30 cellular contexts compared by ENCODE assay signal in the genomic region with DNA sequence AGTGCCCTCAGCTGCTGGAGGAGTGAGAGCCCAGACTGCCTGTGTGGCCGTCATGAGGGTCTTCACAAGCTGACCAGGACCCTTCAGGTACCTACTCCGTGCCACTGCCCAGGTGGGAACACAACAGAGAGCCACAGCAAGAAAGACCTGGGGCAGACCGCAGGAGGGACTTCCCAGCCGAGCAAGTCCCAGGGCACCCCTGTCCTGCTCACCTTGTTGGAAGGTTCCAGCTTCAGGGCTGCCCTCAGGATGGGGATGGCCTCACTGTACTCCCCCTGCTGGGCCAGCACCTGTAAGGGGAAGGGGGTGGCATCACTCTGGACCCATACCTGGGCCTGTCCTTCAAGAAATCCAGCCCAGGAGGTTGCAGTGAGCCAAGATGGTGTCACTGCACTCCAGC.
"Had no signal": no experiment of that assay in that cellular context is flagged by ENCODE, and none has a peak within 500 bp of the region (broad histone marks: within the 10 kb centered on the region; RNA-seq: fewer than 3 reads in every experiment).

No MANE protein-coding gene starts in this region.

- H3K27me3 ChIP-seq: ascending aorta, heart left ventricle had no signal

- H3K9me3 ChIP-seq: ascending aorta, heart left ventricle, thoracic aorta had no signal

- H3K27me3 Mint-ChIP-seq: activated CD4-positive, alpha-beta memory T cell treated with anti-CD3 and anti-CD28 coated beads for 36 hours; activated CD4-positive, alpha-beta T cell treated with anti-CD3 and anti-CD28 coated beads, Interleukin-2, amount 10 ng/mL, durations not matched to agents 24 days and 14 days; activated naive CD4-positive, alpha-beta T cell treated with anti-CD3 and anti-CD28 coated beads, Interleukin-2, amount 10 ng/mL, durations not matched to agents 7 days and 5 days; activated naive CD8-positive, alpha-beta T cell treated with anti-CD3 and anti-CD28 coated beads, Interleukin-2, amount 10 ng/mL, durations not matched to agents 7 days and 5 days; activated T-cell treated with anti-CD3 and anti-CD28 coated beads, Interleukin-2, amount 50 U/mL, for 24 hours; brain; naive B cell; stimulated activated naive CD8-positive, alpha-beta T cell treated with anti-CD3 and anti-CD28 coated beads, Interleukin-15, Interleukin-2, amounts not matched to agents 100 ng/mL and 50 ng/mL, for 24 hours; T-helper 17 cell had no signal

- H3K4me3 ChIP-seq: ascending aorta, heart left ventricle, thoracic aorta had no signal

- H3K9me3 Mint-ChIP-seq: activated CD4-positive, alpha-beta memory T cell treated with anti-CD3 and anti-CD28 coated beads for 36 hours; activated CD4-positive, alpha-beta T cell treated with anti-CD3 and anti-CD28 coated beads, Interleukin-2, amount 10 ng/mL, durations not matched to agents 24 days and 14 days; activated naive CD4-positive, alpha-beta T cell treated with anti-CD3 and anti-CD28 coated beads, Interleukin-2, amount 10 ng/mL, durations not matched to agents 7 days and 5 days; activated naive CD8-positive, alpha-beta T cell treated with anti-CD3 and anti-CD28 coated beads, Interleukin-2, amount 10 ng/mL, durations not matched to agents 7 days and 5 days; activated T-cell treated with anti-CD3 and anti-CD28 coated beads, Interleukin-2, amount 50 U/mL, for 24 hours; brain; immature natural killer cell; naive B cell; neural crest cell; stimulated activated naive CD8-positive, alpha-beta T cell treated with anti-CD3 and anti-CD28 coated beads, Interleukin-15, Interleukin-2, amounts not matched to agents 100 ng/mL and 50 ng/mL, for 24 hours had no signal

- ATAC-seq: activated CD4-positive, CD25-positive, alpha-beta regulatory T cell treated with anti-CD3 and anti-CD28 coated beads, Interleukin-2, amount 50 U/mL, for 24 hours; esophagus mucosa; left colon; T-helper 17 cell had no signal

- H3K27ac ChIP-seq: ascending aorta, heart left ventricle, thoracic aorta, WERI-Rb-1 had no signal

- H3K27ac Mint-ChIP-seq: activated CD4-positive, alpha-beta memory T cell treated with anti-CD3 and anti-CD28 coated beads for 36 hours; activated naive CD4-positive, alpha-beta T cell treated with anti-CD3 and anti-CD28 coated beads, Interleukin-2, amount 10 ng/mL, durations not matched to agents 7 days and 5 days; activated naive CD8-positive, alpha-beta T cell treated with anti-CD3 and anti-CD28 coated beads, Interleukin-2, amount 10 ng/mL, durations not matched to agents 7 days and 5 days; activated T-cell treated with anti-CD3 and anti-CD28 coated beads, Interleukin-2, amount 50 U/mL, for 24 hours; immature natural killer cell; naive B cell; stimulated activated naive CD8-positive, alpha-beta T cell treated with anti-CD3 and anti-CD28 coated beads, Interleukin-15, Interleukin-2, amounts not matched to agents 100 ng/mL and 50 ng/mL, for 24 hours; T-helper 17 cell had no signal

- H3K4me3 Mint-ChIP-seq: activated CD4-positive, alpha-beta memory T cell treated with anti-CD3 and anti-CD28 coated beads for 36 hours; activated CD4-positive, alpha-beta T cell treated with anti-CD3 and anti-CD28 coated beads, Interleukin-2, amount 10 ng/mL, durations not matched to agents 24 days and 14 days; activated naive CD4-positive, alpha-beta T cell treated with anti-CD3 and anti-CD28 coated beads, Interleukin-2, amount 10 ng/mL, durations not matched to agents 7 days and 5 days; activated naive CD8-positive, alpha-beta T cell treated with anti-CD3 and anti-CD28 coated beads, Interleukin-2, amount 10 ng/mL, durations not matched to agents 7 days and 5 days; activated T-cell treated with anti-CD3 and anti-CD28 coated beads, Interleukin-2, amount 50 U/mL, for 24 hours; brain; immature natural killer cell; neural crest cell; stimulated activated naive CD8-positive, alpha-beta T cell treated with anti-CD3 and anti-CD28 coated beads, Interleukin-15, Interleukin-2, amounts not matched to agents 100 ng/mL and 50 ng/mL, for 24 hours; T-helper 17 cell had no signal

- H3K4me1 Mint-ChIP-seq: activated CD4-positive, alpha-beta T cell treated with anti-CD3 and anti-CD28 coated beads, Interleukin-2, amount 10 ng/mL, durations not matched to agents 24 days and 14 days; activated naive CD8-positive, alpha-beta T cell treated with anti-CD3 and anti-CD28 coated beads, Interleukin-2, amount 10 ng/mL, durations not matched to agents 7 days and 5 days; brain; immature natural killer cell; neural crest cell had no signal

- DNase-seq: activated CD4-positive, alpha-beta memory T cell treated with anti-CD3 and anti-CD28 coated beads for 36 hours; activated CD4-positive, alpha-beta T cell treated with anti-CD3 and anti-CD28 coated beads, Interleukin-2, amount 10 ng/mL, durations not matched to agents 24 days and 14 days; activated CD8-positive, alpha-beta memory T cell treated with anti-CD3 and anti-CD28 coated beads, Interleukin-2, amount 50 U/mL, for 48 hours; activated gamma-delta T cell; activated naive CD4-positive, alpha-beta T cell treated with anti-CD3 and anti-CD28 coated beads, Interleukin-2, amount 10 ng/mL, durations not matched to agents 7 days and 5 days; activated naive CD8-positive, alpha-beta T cell treated with anti-CD3 and anti-CD28 coated beads, Interleukin-2, amount 10 ng/mL, durations not matched to agents 7 days and 5 days; activated T-cell treated with anti-CD3 and anti-CD28 coated beads, Interleukin-2, amount 50 U/mL, for 24 hours; caudate nucleus; cortex of kidney; foreskin fibroblast; heart left ventricle; hypothalamus; immature natural killer cell; kidney; left colon; mammary epithelial cell; naive B cell; occipital lobe; stimulated activated CD4-positive, alpha-beta T cell treated with anti-CD3 and anti-CD28 coated beads, Interleukin-2, amount 100 ng/mL, for 48 hours; T-helper 17 cell; T1000; trophoblast cell; WERI-Rb-1 had no signal

- H3K4me1 ChIP-seq: ascending aorta, heart left ventricle had no signal
